Comparison of ENCODE assay signal across 20 cellular contexts in genomic region chr12:5492562-5492961, GRCh38.
"Had no signal": no experiment of that assay in that cellular context is flagged by ENCODE, and none has a peak within 500 bp of the region (broad histone marks: within the 10 kb centered on the region; RNA-seq: fewer than 3 reads in every experiment).

No MANE protein-coding gene starts in this region.

- ATAC-seq: activated naive CD4-positive, alpha-beta T cell treated with anti-CD3 and anti-CD28 coated beads, Interleukin-2, amount 50 U/mL, for 72 hours; activated T-helper 17 cell treated with anti-CD3 and anti-CD28 coated beads, Interleukin-2, amount 50 U/mL, for 72 hours; left lobe of liver; pancreas; right lobe of liver had no signal

- H3K9me3 ChIP-seq: adrenal gland, breast epithelium, colonic mucosa, heart right ventricle, pancreas, right lobe of liver, tibial nerve had no signal

- H3K4me1 ChIP-seq: adrenal gland, breast epithelium, pancreas had no signal

- DNase-seq: activated CD8-positive, alpha-beta memory T cell treated with anti-CD3 and anti-CD28 coated beads, Interleukin-2, amount 50 U/mL, for 4 hours; activated T-cell treated with anti-CD3 and anti-CD28 coated beads, Interleukin-2, amount 50 U/mL, for 24 hours; adrenal gland; colonic mucosa; heart right ventricle; immature natural killer cell; mammary epithelial cell; nephron progenitor cell; pancreas; right lobe of liver; stimulated activated CD4-positive, alpha-beta T cell treated with anti-CD3 and anti-CD28 coated beads, Interleukin-1b, Interleukin-23, amount 100 ng/mL, for 48 hours; substantia nigra; T-helper 1 cell had no signal

- H3K36me3 ChIP-seq: adrenal gland, breast epithelium, colonic mucosa, heart right ventricle, pancreas, right lobe of liver, tibial nerve had no signal

- H3K4me3 ChIP-seq: adrenal gland, breast epithelium, colonic mucosa, heart right ventricle, pancreas, right lobe of liver, skin epidermis, tibial nerve had no signal

- H3K27ac ChIP-seq: adrenal gland, breast epithelium, colonic mucosa, pancreas, right lobe of liver, skin epidermis, tibial nerve, WERI-Rb-1 had no signal

- H3K27me3 ChIP-seq: adrenal gland, breast epithelium, colonic mucosa, heart right ventricle, right lobe of liver, tibial nerve had no signal
